Comparison of ENCODE assay signal across 35 cellular contexts in genomic region chr1:54815086-54815876, GRCh38. TPM values are rescaled to one million over a fixed set of nuclear protein-coding genes. Genes with fewer than 3 reads are reported as not detected.
A peak's percentile ranks its signal among the peaks of the same experiment; 100 is the strongest.
DNase-seq lines count a peak whose midpoint lies in the region; ATAC-seq, FAIRE-seq and TF ChIP-seq lines count a peak whose summit lies in the region.
"Had no signal": no experiment of that assay in that cellular context is flagged by ENCODE, and none has a peak within 500 bp of the region (broad histone marks: within the 10 kb centered on the region; RNA-seq: fewer than 3 reads in every experiment).

No MANE protein-coding gene starts in this region.

- no peaks in the 10 kb centered on the region for H3K9me3 ChIP-seq in testis
- H3K9me3 ChIP-seq: BE2C, gastroesophageal sphincter, left lung, neutrophil, SK-N-SH, upper lobe of right lung had no signal

- no peak overlapping the region for H3K27ac ChIP-seq in testis
- H3K27ac ChIP-seq: gastroesophageal sphincter, left lung, neutrophil, upper lobe of right lung had no signal

- no peaks in the 10 kb centered on the region for H3K27me3 ChIP-seq in testis
- H3K27me3 ChIP-seq: BE2C, gastroesophageal sphincter, neutrophil, upper lobe of right lung had no signal

- no peak for ATAC-seq in activated T-helper 17 cell treated with anti-CD3 and anti-CD28 coated beads, Interleukin-2, amount 50 U/mL, for 72 hours (replicated peaks)
- ATAC-seq in left lobe of liver (no peak), GM18867 (IDR thresholded peaks at IDR 0.05; ENCODE audit: unreplicated experiment) (no peak)
- ATAC-seq: activated CD4-positive, alpha-beta T cell treated with anti-CD3 and anti-CD28 coated beads for 36 hours; gastroesophageal sphincter; left lung; upper lobe of right lung had no signal

- H3K36me3 Mint-ChIP-seq in activated T-helper 17 cell treated with anti-CD3 and anti-CD28 coated beads, Interleukin-2, amount 50 U/mL, for 72 hours (ENCODE audit: low read depth), result no peaks in the 10 kb centered on the region
- H3K36me3 Mint-ChIP-seq: CD8-positive, alpha-beta memory T cell; naive B cell had no signal

- FAIRE-seq in urothelium cell line (lab: Jason Lieb, UNC), result no peak
- FAIRE-seq: endometrium had no signal

- intact Hi-C loops in testis (cut with DNase I; ENCODE audit: low total_unique reads), result no loop called here

- H3K27me3 Mint-ChIP-seq in activated T-helper 17 cell treated with anti-CD3 and anti-CD28 coated beads, Interleukin-2, amount 50 U/mL, for 72 hours, result no peaks in the 10 kb centered on the region
- H3K27me3 Mint-ChIP-seq: activated CD4-positive, alpha-beta T cell treated with anti-CD3 and anti-CD28 coated beads for 36 hours; CD8-positive, alpha-beta memory T cell had no signal

- peak overlapping the region; percentile 6 for H3K27ac Mint-ChIP-seq in activated T-helper 17 cell treated with anti-CD3 and anti-CD28 coated beads, Interleukin-2, amount 50 U/mL, for 72 hours
- H3K27ac Mint-ChIP-seq: activated CD4-positive, alpha-beta T cell treated with anti-CD3 and anti-CD28 coated beads for 36 hours; activated naive CD4-positive, alpha-beta T cell treated with anti-CD3 and anti-CD28 coated beads for 36 hours; T-helper 1 cell treated with Interleukin-12 subunit alpha and Interleukin-12 subunit beta and Interleukin-4 antibody, amounts not matched to agents 30 μg/mL and 1 μg/mL, for 36 hours had no signal

- H3K36me3 ChIP-seq in testis (ENCODE audit: low read depth, missing control alignments), result no peaks in the 10 kb centered on the region
- H3K36me3 ChIP-seq: BE2C, gastroesophageal sphincter, left lung, neutrophil, upper lobe of right lung had no signal

- H3K4me3 ChIP-seq in testis, result no peak overlapping the region
- H3K4me3 ChIP-seq: gastroesophageal sphincter, left lung, upper lobe of right lung had no signal

- no peak for TF ChIP-seq CTCF in testis (IDR thresholded peaks at IDR 0.05)

- H3K4me1 Mint-ChIP-seq in activated T-helper 17 cell treated with anti-CD3 and anti-CD28 coated beads, Interleukin-2, amount 50 U/mL, for 72 hours, result peaks cover 4% of the 10 kb centered on the region
- H3K4me1 Mint-ChIP-seq: naive B cell had no signal

- no peak overlapping the region for H3K4me3 Mint-ChIP-seq in activated T-helper 17 cell treated with anti-CD3 and anti-CD28 coated beads, Interleukin-2, amount 50 U/mL, for 72 hours
- H3K4me3 Mint-ChIP-seq: activated CD4-positive, alpha-beta T cell treated with anti-CD3 and anti-CD28 coated beads for 36 hours; activated naive CD4-positive, alpha-beta T cell treated with anti-CD3 and anti-CD28 coated beads for 36 hours; CD8-positive, alpha-beta memory T cell; immature natural killer cell; naive B cell; T-helper 1 cell treated with Interleukin-12 subunit alpha and Interleukin-12 subunit beta and Interleukin-4 antibody, amounts not matched to agents 30 μg/mL and 1 μg/mL, for 36 hours had no signal

- WGBS in testis, 2 donors, result 91 to 92% methylated on average over 7 of the region's 7 CpGs

- TF ChIP-seq POLR2A in testis (IDR thresholded peaks at IDR 0.05), result no peak

- no peaks in the 10 kb centered on the region for H3K9me3 Mint-ChIP-seq in activated T-helper 17 cell treated with anti-CD3 and anti-CD28 coated beads, Interleukin-2, amount 50 U/mL, for 72 hours
- H3K9me3 Mint-ChIP-seq: activated naive CD4-positive, alpha-beta T cell treated with anti-CD3 and anti-CD28 coated beads for 36 hours; CD8-positive, alpha-beta memory T cell; immature natural killer cell; naive B cell; T-helper 1 cell treated with Interleukin-12 subunit alpha and Interleukin-12 subunit beta and Interleukin-4 antibody, amounts not matched to agents 30 μg/mL and 1 μg/mL, for 36 hours had no signal

- DNase-seq in activated effector memory CD4-positive, alpha-beta T cell treated with anti-CD3 and anti-CD28 coated beads, Interleukin-2, amount 50 U/mL, for 16 hours, result peak; percentile 31
- DNase-seq in activated effector memory CD4-positive, alpha-beta T cell treated with Interleukin-2 at 50 U/mL for 16 hours, result no peak
- DNase-seq in left lobe of liver (ENCODE audit: low spot score) (peak; percentile 16), testis (peak; percentile 11), urothelium cell line (ENCODE audit: low spot score) (no peak)
- no peak for DNase-seq in NK-92 treated with Interleukin-12 subunit alpha and Interleukin-12 subunit beta, amount 100 ng/mL, for 24 hours (lab: John Stamatoyannopoulos, UW)
- DNase-seq: ACHN; activated CD4-positive, alpha-beta T cell treated with anti-CD3 and anti-CD28 coated beads for 36 hours; activated naive CD4-positive, alpha-beta T cell treated with anti-CD3 and anti-CD28 coated beads for 36 hours; amygdala; BE2C; CD8-positive, alpha-beta memory T cell; hippocampal formation; immature natural killer cell; mesenchymal stem cell; naive B cell; NCI-H1694 treated with DMSO at 0.1 percent for 48 hours; NCI-H226; NCI-H774; OCI-M1; SK-N-SH; upper lobe of right lung had no signal

- no peaks in the 10 kb centered on the region for H3K4me1 ChIP-seq in testis
- H3K4me1 ChIP-seq: BE2C, gastroesophageal sphincter, left lung, upper lobe of right lung had no signal

RNA-seq across cellular contexts. Expression of gene TTC22, which starts 14.2 kb away (rescaled TPM):
- total RNA-seq in activated T-helper 17 cell treated with anti-CD3 and anti-CD28 coated beads, Interleukin-2, amount 50 U/mL, for 72 hours, result 10 to 100 TPM in 1 of 2 donors, 1 to 10 TPM in 1; 3.6 to 10.6 TPM
- 4.4 TPM for total RNA-seq in left lobe of liver
- 1 to 10 TPM in 1 of 2 donors, under 1 TPM in 1; 0.94 to 2.4 TPM for total RNA-seq in testis
- 1.7 TPM for polyA plus RNA-seq in testis (ENCODE audit: insufficient read depth, low read depth, low replicate concordance)
- total RNA-seq: fibroblast of lung, G401, H4, LHCN-M2, pulmonary artery endothelial cell, skeletal muscle tissue had no signal
- polyA plus RNA-seq: fibroblast of lung, SK-N-SH had no signal

RNA-seq across cellular contexts. Expression of gene PARS2, which starts 51.0 kb away (rescaled TPM):
- 1 to 10 TPM; 4.7 to 6.6 TPM for total RNA-seq in activated T-helper 17 cell treated with anti-CD3 and anti-CD28 coated beads, Interleukin-2, amount 50 U/mL, for 72 hours
- 4.3 TPM for total RNA-seq in left lobe of liver
- total RNA-seq in testis, result 10 to 100 TPM; 12.8 to 16.5 TPM
- 13.9 TPM for polyA plus RNA-seq in testis (ENCODE audit: insufficient read depth, low read depth, low replicate concordance)

Comparison
In these comparisons a context has a peak if more than half of its experiments do, and no peak if none do; other contexts are left out.
1. DNase-seq: peak in activated effector memory CD4-positive, alpha-beta T cell treated with anti-CD3 and anti-CD28 coated beads, Interleukin-2, amount 50 U/mL, for 16 hours (single experiment), left lobe of liver (single experiment) and testis (single experiment); none in activated effector memory CD4-positive, alpha-beta T cell treated with Interleukin-2 at 50 U/mL for 16 hours (single experiment), NK-92 treated with Interleukin-12 subunit alpha and Interleukin-12 subunit beta, amount 100 ng/mL, for 24 hours (single experiment) and urothelium cell line (single experiment).